Comparison of ENCODE assay signal across 19 cellular contexts in the genomic region with DNA sequence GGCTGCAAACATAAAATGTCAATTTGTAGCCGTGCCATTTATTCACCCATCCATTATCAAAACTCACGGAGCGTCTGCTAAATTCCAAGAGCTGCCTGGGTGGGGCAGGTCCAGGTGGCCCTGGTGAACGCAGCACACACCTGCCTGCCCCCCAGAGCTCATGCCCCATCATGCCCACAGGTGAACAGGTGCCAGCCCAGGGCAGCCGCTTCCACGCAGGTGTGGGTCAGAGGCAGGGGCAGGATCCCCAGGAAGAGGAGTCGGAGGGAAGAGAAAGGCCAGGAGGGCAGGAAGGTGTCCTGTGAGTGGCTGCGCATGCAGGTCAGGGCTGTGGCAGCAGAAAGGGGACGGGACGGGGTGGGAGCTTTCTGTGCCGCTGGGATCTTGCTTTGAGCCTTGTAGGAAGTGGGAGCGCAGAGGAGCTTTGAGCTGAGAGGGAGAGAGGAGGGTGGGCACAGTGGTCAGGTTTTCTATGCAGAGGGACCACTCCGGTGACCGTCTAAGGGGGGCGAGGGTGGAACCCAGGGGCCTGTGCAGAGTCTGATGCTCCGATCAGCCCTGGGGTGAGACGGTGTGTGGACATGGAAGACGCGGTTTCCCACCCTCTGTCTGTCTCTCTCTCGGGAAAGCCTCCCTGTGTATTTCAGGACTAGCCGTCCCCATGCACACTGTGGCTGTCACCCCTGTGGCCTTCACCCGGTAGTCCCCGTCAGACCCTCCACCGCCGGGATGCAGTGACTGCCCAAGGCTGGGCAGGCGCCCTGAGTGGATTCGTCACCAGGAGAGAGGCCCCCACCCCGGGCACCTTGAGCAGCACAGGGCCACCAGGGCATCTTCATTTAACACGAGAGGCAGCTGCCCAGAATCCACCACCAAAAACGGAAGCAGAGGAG. TPM values are rescaled to one million over a fixed set of nuclear protein-coding genes. Genes with fewer than 3 reads are reported as not detected.
A peak's percentile ranks its signal among the peaks of the same experiment; 100 is the strongest.
DNase-seq lines count a peak whose midpoint lies in the region; ATAC-seq and TF ChIP-seq lines count a peak whose summit lies in the region.
"Had no signal": no experiment of that assay in that cellular context is flagged by ENCODE, and none has a peak within 500 bp of the region (broad histone marks: within the 10 kb centered on the region; RNA-seq: fewer than 3 reads in every experiment).

No MANE protein-coding gene starts in this region.

- H3K27ac ChIP-seq in CD8-positive, alpha-beta memory T cell (ENCODE audit: low read depth, low read length): no peak overlapping the region
- no peak overlapping the region for H3K27ac ChIP-seq in endodermal cell (ENCODE audit: low read depth, low read length)
- H3K27ac ChIP-seq: BLaER1, PC-9 had no signal

- no peaks in the 10 kb centered on the region for H3K4me1 ChIP-seq in CD8-positive, alpha-beta memory T cell (ENCODE audit: insufficient read depth, low read length)
- no peaks in the 10 kb centered on the region for H3K4me1 ChIP-seq in endodermal cell (ENCODE audit: control insufficient read depth, insufficient read depth, low read length)

- no peak overlapping the region for H3K27ac Mint-ChIP-seq in chondrocyte (ENCODE audit: unreplicated experiment)
- H3K27ac Mint-ChIP-seq in nephron progenitor cell: peak overlapping the region; percentile 36
- H3K27ac Mint-ChIP-seq in CD8-positive, alpha-beta memory T cell: no peak overlapping the region
- no peak overlapping the region for H3K27ac Mint-ChIP-seq in endodermal cell
- H3K27ac Mint-ChIP-seq: CD8-positive, alpha-beta T cell had no signal

- no peaks in the 10 kb centered on the region for H3K27me3 ChIP-seq in CD8-positive, alpha-beta memory T cell (ENCODE audit: insufficient read depth, low read length, poor library complexity, severe bottlenecking)
- H3K27me3 ChIP-seq in endodermal cell (ENCODE audit: control insufficient read depth, insufficient read depth, low read length, poor library complexity, severe bottlenecking): no peaks in the 10 kb centered on the region

- H3K36me3 Mint-ChIP-seq in chondrocyte (ENCODE audit: low read depth) (no peaks in the 10 kb centered on the region), nephron progenitor cell (ENCODE audit: low read depth) (no peaks in the 10 kb centered on the region), endodermal cell (ENCODE audit: low read depth) (no peaks in the 10 kb centered on the region)
- no peaks in the 10 kb centered on the region for H3K36me3 Mint-ChIP-seq in CD8-positive, alpha-beta memory T cell
- H3K36me3 Mint-ChIP-seq: CD8-positive, alpha-beta T cell had no signal

- no peak overlapping the region for H3K4me3 Mint-ChIP-seq in chondrocyte (ENCODE audit: unreplicated experiment)
- H3K4me3 Mint-ChIP-seq in nephron progenitor cell: no peak overlapping the region
- H3K4me3 Mint-ChIP-seq in CD8-positive, alpha-beta memory T cell: no peak overlapping the region
- no peak overlapping the region for H3K4me3 Mint-ChIP-seq in endodermal cell
- H3K4me3 Mint-ChIP-seq: CD8-positive, alpha-beta T cell had no signal

- H3K9me3 Mint-ChIP-seq in chondrocyte (ENCODE audit: low read depth) (no peaks in the 10 kb centered on the region), nephron progenitor cell (no peaks in the 10 kb centered on the region), endodermal cell (no peaks in the 10 kb centered on the region)
- no peaks in the 10 kb centered on the region for H3K9me3 Mint-ChIP-seq in CD8-positive, alpha-beta memory T cell
- H3K9me3 Mint-ChIP-seq: CD8-positive, alpha-beta T cell had no signal

- 82 to 90% methylated on average over 21 to 30 of the region's 30 CpGs for WGBS in endodermal cell (ENCODE audit: insufficient coverage in 1 of 2, insufficient read length in 1 of 2), 2 experiments

- in situ Hi-C loops in G401 (cut with HindIII; ENCODE audit: low sequenced_read_pairs): no loop called here

- no peaks in the 10 kb centered on the region for H3K9me3 ChIP-seq in CD8-positive, alpha-beta memory T cell (ENCODE audit: low read length)
- H3K9me3 ChIP-seq in endodermal cell (ENCODE audit: control insufficient read depth, low read length): peaks cover 19% of the 10 kb centered on the region

- H3K36me3 ChIP-seq in CD8-positive, alpha-beta memory T cell (ENCODE audit: insufficient read depth, low read length): no peaks in the 10 kb centered on the region
- H3K36me3 ChIP-seq in endodermal cell (ENCODE audit: control insufficient read depth, insufficient read depth, low read length): no peaks in the 10 kb centered on the region
- H3K36me3 ChIP-seq: BLaER1 had no signal

- H3K4me3 ChIP-seq in CD8-positive, alpha-beta memory T cell (ENCODE audit: low read length): no peak overlapping the region
- H3K4me3 ChIP-seq in endodermal cell (ENCODE audit: low read length): no peak overlapping the region
- H3K4me3 ChIP-seq: BLaER1, GM12878, PC-9 had no signal

- DNase-seq in NCI-H748 (lab: John Stamatoyannopoulos, UW; ENCODE audit: unreplicated experiment) (peak; percentile 26), NCI-H748 treated with DMSO at 0.1 percent for 48 hours (lab: John Stamatoyannopoulos, UW) (no peak), G401 (ENCODE audit: low spot score) (peak; percentile 43), chondrocyte (ENCODE audit: low spot score) (peak; percentile 82), nephron progenitor cell (no peak), endodermal cell (no peak)
- no peak for DNase-seq in CD8-positive, alpha-beta memory T cell
- DNase-seq: CD8-positive, alpha-beta T cell; DMS79; HCEC 1CT; NCI-H1417; NCI-H1930; PC-9; SHP77 had no signal

- CTCF ChIA-PET in CD8-positive, alpha-beta memory T cell (lab: Charles Lee): no interaction called here

- ATAC-seq in GM19395 (IDR thresholded peaks at IDR 0.05; ENCODE audit: unreplicated experiment): no peak
- ATAC-seq: CD8-positive, alpha-beta T cell; GM12878 had no signal

- POLR2A ChIA-PET in CD8-positive, alpha-beta memory T cell (lab: Charles Lee): no interaction called here

- TF ChIP-seq CTCF in chondrocyte (IDR thresholded peaks at IDR 0.05) (no peak), nephron progenitor cell (IDR thresholded peaks at IDR 0.05) (no peak), endodermal cell (conservative IDR thresholded peaks at IDR 0.05) (no peak)

- H3K27me3 Mint-ChIP-seq in chondrocyte (ENCODE audit: low read depth): peaks cover 23% of the 10 kb centered on the region
- peaks cover 38% of the 10 kb centered on the region for H3K27me3 Mint-ChIP-seq in nephron progenitor cell (ENCODE audit: low read depth, poor library complexity)
- peaks cover 0 to 5% of the 10 kb centered on the region in 2 donors for H3K27me3 Mint-ChIP-seq in CD8-positive, alpha-beta memory T cell
- peaks cover 22% of the 10 kb centered on the region for H3K27me3 Mint-ChIP-seq in endodermal cell (ENCODE audit: insufficient read depth)

- H3K4me1 Mint-ChIP-seq in chondrocyte (ENCODE audit: low read depth) (no peaks in the 10 kb centered on the region), nephron progenitor cell (peaks cover 5% of the 10 kb centered on the region), endodermal cell (no peaks in the 10 kb centered on the region)
- H3K4me1 Mint-ChIP-seq in CD8-positive, alpha-beta memory T cell: no peaks in the 10 kb centered on the region

- no peak overlapping the region for H3K9ac ChIP-seq in endodermal cell (ENCODE audit: extremely low read depth, low read length, poor library complexity, severe bottlenecking)
- H3K9ac ChIP-seq: BLaER1 had no signal

RNA-seq across cellular contexts. Expression of gene GALNT9, which starts 26.7 kb away (rescaled TPM):
- total RNA-seq in G401 (2014; rRNA removed; shearing (Covaris generic)): 0.10 TPM in 1 of 2 replicates, not detected in the other
- total RNA-seq in chondrocyte (0.15 to 0.29 TPM in 2 of 3 replicates, not detected in the other), endodermal cell (under 1 TPM in 1 of 2 donors, not detected in 1; 0.13 TPM)
- under 1 TPM in 1 of 2 experiments, not detected in 1; 0.18 TPM for total RNA-seq in CD8-positive, alpha-beta memory T cell
- not detected for polyA plus RNA-seq in CD8-positive, alpha-beta memory T cell
- 0.21 TPM for polyA plus RNA-seq in endodermal cell (2013, experiment 1 of 2)
- not detected for polyA plus RNA-seq in endodermal cell (2013, experiment 2 of 2)
- total RNA-seq: CD8-positive, alpha-beta T cell; GM12878; HT1080; NCI-H460 had no signal

Comparison
In these comparisons a context has a peak if more than half of its experiments do, and no peak if none do; other contexts are left out.
1. DNase-seq: peak in NCI-H748 (single experiment), G401 (single experiment) and chondrocyte (single experiment); none in NCI-H748 treated with DMSO at 0.1 percent for 48 hours (single experiment), nephron progenitor cell (single experiment), CD8-positive, alpha-beta memory T cell (0 of 5) and endodermal cell (single experiment).